ENCODE assay signal across 8 cellular contexts in the genomic region with DNA sequence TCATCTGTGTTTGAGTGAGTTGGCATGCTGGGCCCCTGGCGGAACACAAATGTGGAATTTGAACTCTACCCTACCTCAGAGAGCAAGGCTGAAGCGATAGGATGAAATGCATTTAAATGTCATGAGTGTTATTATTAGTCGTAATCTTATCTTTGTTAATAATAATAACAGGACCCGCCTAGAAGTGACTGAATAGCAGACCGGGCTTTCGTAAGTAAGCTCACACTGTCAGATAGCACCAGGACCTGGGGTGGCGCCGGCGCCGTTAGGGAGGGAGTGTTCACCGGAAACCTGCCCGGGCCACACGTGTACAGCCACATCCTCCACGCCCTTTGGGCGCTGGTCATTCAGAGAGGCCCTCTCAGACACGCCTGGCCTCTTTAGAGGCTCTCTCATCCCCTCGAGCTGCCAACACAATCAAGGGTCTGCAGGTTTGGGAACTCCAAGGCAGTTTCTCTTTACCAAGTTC.
DNase-seq lines count a peak whose midpoint lies in the region; ATAC-seq and TF ChIP-seq lines count a peak whose summit lies in the region.

No MANE protein-coding gene starts in this region.

- no peak overlapping the region for H2AFZ ChIP-seq in OCI-LY7 (ENCODE audit: low read length)

- no TSS peak for BruUV-seq in OCI-LY7 (replicated peaks; lab: Mats Ljungman, UMichigan)

- H3K27ac ChIP-seq in DOHH2 (ENCODE audit: low read depth, low read length) = peak overlapping the region; percentile 29; the same call in 1 of the 2 replicates
- peak overlapping the region; percentile 63 to 88 (median 80) for H3K27ac ChIP-seq in Peyer's patch
- no peak overlapping the region for H3K27ac ChIP-seq in OCI-LY7 (ENCODE audit: low read depth, low read length, poor library complexity, severe bottlenecking)

- peaks cover 3% of the 10 kb centered on the region for H3K36me3 Mint-ChIP-seq in activated naive CD8-positive, alpha-beta T cell
- H3K36me3 Mint-ChIP-seq in stimulated activated effector memory CD8-positive, alpha-beta T cell treated with anti-CD3 and anti-CD28 coated beads, Interleukin-12 subunit alpha, Interleukin-12 subunit beta, amount 100 ng/mL, for 72 hours = peaks cover 18% of the 10 kb centered on the region
- no peaks in the 10 kb centered on the region for H3K36me3 Mint-ChIP-seq in glutamatergic neuron (ENCODE audit: unreplicated experiment)

- TF ChIP-seq POLR2A in Peyer's patch (IDR thresholded peaks at IDR 0.05) = peak in 1 of 2 donors; percentile 47

- H3K27ac Mint-ChIP-seq in activated naive CD8-positive, alpha-beta T cell = peak overlapping the region; percentile 64
- H3K27ac Mint-ChIP-seq in stimulated activated effector memory CD8-positive, alpha-beta T cell treated with anti-CD3 and anti-CD28 coated beads, Interleukin-12 subunit alpha, Interleukin-12 subunit beta, amount 100 ng/mL, for 72 hours = peak overlapping the region; percentile 90
- no peak overlapping the region for H3K27ac Mint-ChIP-seq in glutamatergic neuron (ENCODE audit: unreplicated experiment)

- intact Hi-C loops in left colon (cut with DNase I, micrococcal nuclease) (no loop called here), OCI-LY7 (cut with micrococcal nuclease; ENCODE audit: unreplicated experiment) (no loop called here)

- H3K4me1 ChIP-seq in DOHH2 (ENCODE audit: control insufficient read depth, low read length) = peaks cover 48% of the 10 kb centered on the region
- peaks cover 4 to 43% (median 22%) of the 10 kb centered on the region in 4 donors for H3K4me1 ChIP-seq in Peyer's patch
- H3K4me1 ChIP-seq in OCI-LY7 (ENCODE audit: insufficient read depth, low read length, poor library complexity, severe bottlenecking) = peaks cover 17% of the 10 kb centered on the region

- H3K4me3 Mint-ChIP-seq in activated naive CD8-positive, alpha-beta T cell = peak overlapping the region; percentile 44
- H3K4me3 Mint-ChIP-seq in stimulated activated effector memory CD8-positive, alpha-beta T cell treated with anti-CD3 and anti-CD28 coated beads, Interleukin-12 subunit alpha, Interleukin-12 subunit beta, amount 100 ng/mL, for 72 hours = peak overlapping the region; percentile 68
- no peak overlapping the region for H3K4me3 Mint-ChIP-seq in glutamatergic neuron (ENCODE audit: unreplicated experiment)

- CTCF ChIA-PET in OCI-LY7 (lab: Charles Lee; ENCODE audit: unreplicated experiment) = no interaction called here

- TF ChIP-seq CTCF in DOHH2 (IDR thresholded peaks at IDR 0.05; ENCODE audit: low read depth, low read length, poor library complexity, severe bottlenecking) (no peak), Peyer's patch (IDR thresholded peaks at IDR 0.05) (no peak), glutamatergic neuron (IDR thresholded peaks at IDR 0.05; ENCODE audit: partially characterized antibody, unreplicated experiment) (no peak), OCI-LY7 (conservative IDR thresholded peaks at IDR 0.05; ENCODE audit: low read length) (no peak)

- H3K4me2 ChIP-seq in DOHH2 (ENCODE audit: low read length) = peak overlapping the region; percentile 61
- H3K4me2 ChIP-seq in OCI-LY7 (ENCODE audit: low read length) = no peak overlapping the region

- ATAC-seq in left colon = peak; percentile 94
- ATAC-seq in stimulated activated effector memory CD8-positive, alpha-beta T cell treated with anti-CD3 and anti-CD28 coated beads, Interleukin-12 subunit alpha, Interleukin-12 subunit beta, amount 100 ng/mL, for 72 hours = peak; percentile 70

- H3K9me3 Mint-ChIP-seq in activated naive CD8-positive, alpha-beta T cell (ENCODE audit: low read depth) = no peaks in the 10 kb centered on the region
- no peaks in the 10 kb centered on the region for H3K9me3 Mint-ChIP-seq in stimulated activated effector memory CD8-positive, alpha-beta T cell treated with anti-CD3 and anti-CD28 coated beads, Interleukin-12 subunit alpha, Interleukin-12 subunit beta, amount 100 ng/mL, for 72 hours
- no peaks in the 10 kb centered on the region for H3K9me3 Mint-ChIP-seq in glutamatergic neuron (ENCODE audit: unreplicated experiment)

- POLR2A ChIA-PET in OCI-LY7 (lab: Charles Lee) = interaction anchor here (1.8 kb wide), 1 partner anchor 12 kb away, joined by 5 read pairs; no protein-coding TSS in a partner anchor

- H3K4me1 Mint-ChIP-seq in activated naive CD8-positive, alpha-beta T cell (ENCODE audit: low read depth) = peaks cover 51% of the 10 kb centered on the region
- H3K4me1 Mint-ChIP-seq in stimulated activated effector memory CD8-positive, alpha-beta T cell treated with anti-CD3 and anti-CD28 coated beads, Interleukin-12 subunit alpha, Interleukin-12 subunit beta, amount 100 ng/mL, for 72 hours = peaks cover 36% of the 10 kb centered on the region
- peaks cover 35% of the 10 kb centered on the region for H3K4me1 Mint-ChIP-seq in glutamatergic neuron (ENCODE audit: low read depth, unreplicated experiment)

- H3K4me3 ChIP-seq in DOHH2 (ENCODE audit: low read length) (peak overlapping the region; percentile 44), Peyer's patch (peak overlapping the region in 2 of 4 donors; percentile 1 to 16), OCI-LY7 (ENCODE audit: low read depth, low read length, poor library complexity, severe bottlenecking) (no peak overlapping the region)

- no peaks in the 10 kb centered on the region for H3F3A ChIP-seq in DOHH2 (ENCODE audit: control insufficient read depth, insufficient read depth)

- H3K9me2 ChIP-seq in DOHH2 (replicated peaks; ENCODE audit: control insufficient read depth, low read length) (no peaks in the 10 kb centered on the region), OCI-LY7 (ENCODE audit: insufficient read depth, low read length) (no peaks in the 10 kb centered on the region)

- H3K79me2 ChIP-seq in DOHH2 (ENCODE audit: control insufficient read depth, low read length) = no peaks in the 10 kb centered on the region
- H3K79me2 ChIP-seq in OCI-LY7 (ENCODE audit: insufficient read depth, low read depth, low read length) = no peaks in the 10 kb centered on the region

- H3K27me3 Mint-ChIP-seq in activated naive CD8-positive, alpha-beta T cell = no peaks in the 10 kb centered on the region
- H3K27me3 Mint-ChIP-seq in glutamatergic neuron (ENCODE audit: unreplicated experiment) = peaks cover 4% of the 10 kb centered on the region

- no peaks in the 10 kb centered on the region for H3K36me3 ChIP-seq in DOHH2 (ENCODE audit: control insufficient read depth, low read length)
- no peaks in the 10 kb centered on the region for H3K36me3 ChIP-seq in Peyer's patch
- no peaks in the 10 kb centered on the region for H3K36me3 ChIP-seq in OCI-LY7 (ENCODE audit: insufficient read depth, low read length)

- H3K27me3 ChIP-seq in DOHH2 (ENCODE audit: control insufficient read depth, low read length) (0 out of 2 replicates have a peak, but pooled peaks cover 3% of the 10 kb centered on the region), Peyer's patch (no peaks in the 10 kb centered on the region)

- DNase-seq in H4 (ENCODE audit: low spot score) (peak; percentile 35), Peyer's patch (peak; percentile 86 to 94 (median 89)), left colon (peak; percentile 86 to 87), glutamatergic neuron (no peak), OCI-LY7 (ENCODE audit: low spot score) (no peak)
- DNase-seq in stimulated activated effector memory CD8-positive, alpha-beta T cell treated with anti-CD3 and anti-CD28 coated beads, Interleukin-12 subunit alpha, Interleukin-12 subunit beta, amount 100 ng/mL, for 72 hours (ENCODE audit: low spot score in 2 of 2) = peak; percentile 21 to 74

- H3K9me3 ChIP-seq in DOHH2 (ENCODE audit: control insufficient read depth, insufficient read depth, low read length) = no peaks in the 10 kb centered on the region
- H3K9me3 ChIP-seq in Peyer's patch = no peaks in the 10 kb centered on the region
- no peaks in the 10 kb centered on the region for H3K9me3 ChIP-seq in OCI-LY7 (ENCODE audit: low read length)

- H4K20me1 ChIP-seq in DOHH2 (ENCODE audit: control insufficient read depth, insufficient read depth, low read depth, low read length) (no peaks in the 10 kb centered on the region), OCI-LY7 (ENCODE audit: insufficient read depth, low read length) (no peaks in the 10 kb centered on the region)

Comparison
In these comparisons a context has a peak if more than half of its experiments do, and no peak if none do; other contexts are left out.
1. DNase-seq: peak in H4 (single experiment), Peyer's patch (3 of 3), left colon (2 of 2) and stimulated activated effector memory CD8-positive, alpha-beta T cell treated with anti-CD3 and anti-CD28 coated beads, Interleukin-12 subunit alpha, Interleukin-12 subunit beta, amount 100 ng/mL, for 72 hours (2 of 2); none in glutamatergic neuron (single experiment) and OCI-LY7 (single experiment).